Comparison of ENCODE assay signal across 1 cellular context in the genomic region with DNA sequence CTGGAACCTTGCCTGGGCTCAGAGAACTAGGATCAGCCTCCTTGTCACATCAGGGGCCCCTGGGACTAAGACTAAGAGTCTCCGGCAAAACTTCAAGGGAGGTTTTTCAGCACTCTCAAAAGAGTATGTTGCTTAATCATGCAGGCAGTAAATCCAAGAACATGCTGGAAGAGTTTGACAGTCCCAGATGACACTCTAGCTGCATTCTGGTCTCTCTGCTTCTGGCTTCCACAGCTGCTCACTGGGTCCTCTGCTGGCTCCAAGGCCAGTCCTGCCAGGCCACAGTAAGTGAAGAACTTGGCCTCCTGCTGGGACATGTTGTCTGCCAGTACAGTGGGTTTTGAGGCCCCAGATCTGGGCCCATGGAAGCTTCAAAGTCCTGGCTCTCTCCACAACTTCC.
TF ChIP-seq lines count a peak whose summit lies in the region.

No MANE protein-coding gene starts in this region.

TF ChIP-seq in K562, 482 proteins besides CTCF, POLR2A, EP300 and RAD21:
- no peak for TF ChIP-seq HOXB6 (CRISPR knock-in tag; IDR thresholded peaks at IDR 0.05; ENCODE audit: borderline replicate concordance)
- TF ChIP-seq CEBPB (tag; IDR thresholded peaks at IDR 0.05): peak; percentile 20; the same call in 1 of the 2 replicates
- TF ChIP-seq, protein P1, sequence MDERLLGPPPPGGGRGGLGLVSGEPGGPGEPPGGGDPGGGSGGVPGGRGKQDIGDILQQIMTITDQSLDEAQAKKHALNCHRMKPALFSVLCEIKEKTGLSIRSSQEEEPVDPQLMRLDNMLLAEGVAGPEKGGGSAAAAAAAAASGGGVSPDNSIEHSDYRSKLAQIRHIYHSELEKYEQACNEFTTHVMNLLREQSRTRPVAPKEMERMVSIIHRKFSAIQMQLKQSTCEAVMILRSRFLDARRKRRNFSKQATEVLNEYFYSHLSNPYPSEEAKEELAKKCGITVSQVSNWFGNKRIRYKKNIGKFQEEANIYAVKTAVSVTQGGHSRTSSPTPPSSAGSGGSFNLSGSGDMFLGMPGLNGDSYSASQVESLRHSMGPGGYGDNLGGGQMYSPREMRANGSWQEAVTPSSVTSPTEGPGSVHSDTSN (CRISPR knock-in tag; IDR thresholded peaks at IDR 0.05; ENCODE audit: low read depth): no peak
- TF ChIP-seq, protein P1 (tag; conservative IDR thresholded peaks at IDR 0.05; ENCODE audit: low read depth): peak; percentile 79
- TF ChIP-seq MEIS2 (IDR thresholded peaks at IDR 0.05; ENCODE audit: partially characterized antibody): peak; percentile 21
- no peak for TF ChIP-seq CEBPG (CRISPR knock-in tag; IDR thresholded peaks at IDR 0.05)
- TF ChIP-seq CEBPG (tag; conservative IDR thresholded peaks at IDR 0.05 in 1 of 2, IDR thresholded peaks at IDR 0.05 in 1 of 2): peak; percentile 66 to 67
- peak; percentile 74 for TF ChIP-seq ZNF766 (CRISPR knock-in tag; conservative IDR thresholded peaks at IDR 0.05)
TF ChIP-seq in K562: peak in this region for 5.
